In genomic region chr1:93847811-93848288, GRCh38 we compare ENCODE assay signal across 1 cellular context.
TF ChIP-seq lines count a peak whose summit lies in the region.

No MANE protein-coding gene starts in this region.

TF ChIP-seq in GM12878, 131 proteins besides CTCF, POLR2A, EP300 and RAD21 (continued from another document and continues in another):
- TF ChIP-seq NKRF (conservative IDR thresholded peaks at IDR 0.05) (no peak), MEF2A (IDR thresholded peaks at IDR 0.05; ENCODE audit: insufficient read depth, low read depth, low read length) (no peak), GABPA (IDR thresholded peaks at IDR 0.05; ENCODE audit: low read depth) (no peak), RELA (IDR thresholded peaks at IDR 0.05; ENCODE audit: borderline replicate concordance, partially characterized antibody) (no peak), NFIC (IDR thresholded peaks at IDR 0.05; ENCODE audit: low read depth, low read length) (0 out of 2 replicates have a peak, but pooled peaks have one; percentile 23), MYC (IDR thresholded peaks at IDR 0.05; ENCODE audit: insufficient read depth, insufficient read length, insufficient replicate concordance, low read length, severe bottlenecking) (no peak), HDGF (IDR thresholded peaks at IDR 0.05) (no peak), CBX5 (IDR thresholded peaks at IDR 0.05; ENCODE audit: low read depth) (no peak), SRF (IDR thresholded peaks at IDR 0.05; ENCODE audit: low read depth in 2 of 2, low read length in 2 of 2) (no peak), SREBF2 (IDR thresholded peaks at IDR 0.05; ENCODE audit: low read length) (no peak), NR2F1 (conservative IDR thresholded peaks at IDR 0.05) (no peak), KDM1A (IDR thresholded peaks at IDR 0.05; ENCODE audit: borderline replicate concordance) (no peak), BCL3 (IDR thresholded peaks at IDR 0.05; ENCODE audit: borderline replicate concordance, insufficient read depth, low read depth, low read length, poor library complexity, severe bottlenecking) (no peak), SMC3 (IDR thresholded peaks at IDR 0.05; ENCODE audit: borderline replicate concordance, low read length) (no peak), POU2F2 (IDR thresholded peaks at IDR 0.05; ENCODE audit: borderline replicate concordance, low read depth, low read length) (no peak), KAT2A (conservative IDR thresholded peaks at IDR 0.05; ENCODE audit: control insufficient read depth, low read depth, low read length) (no peak), ZBED1 (IDR thresholded peaks at IDR 0.05; ENCODE audit: borderline replicate concordance) (no peak), MXI1 (IDR thresholded peaks at IDR 0.05; ENCODE audit: low read depth, low read length) (0 out of 2 replicates have a peak, but pooled peaks have one; percentile 20), SMAD1 (IDR thresholded peaks at IDR 0.05; ENCODE audit: low read depth, partially characterized antibody) (no peak), MLLT1 (IDR thresholded peaks at IDR 0.05) (no peak), CBFB (IDR thresholded peaks at IDR 0.05; ENCODE audit: low read depth) (no peak), CUX1 (IDR thresholded peaks at IDR 0.05; ENCODE audit: insufficient replicate concordance, low read depth, low read length) (no peak), REST (IDR thresholded peaks at IDR 0.05; ENCODE audit: low read depth, low read length) (no peak), TCF12 (IDR thresholded peaks at IDR 0.05; ENCODE audit: low read depth, low read length) (0 out of 2 replicates have a peak, but pooled peaks have one; percentile 19), SUZ12 (IDR thresholded peaks at IDR 0.05; ENCODE audit: unreplicated experiment) (no peak), BRCA1 (IDR thresholded peaks at IDR 0.05; ENCODE audit: low read depth, low read length) (no peak), STAT3 (IDR thresholded peaks at IDR 0.05; ENCODE audit: low read depth, low read length) (no peak), CREB1 (IDR thresholded peaks at IDR 0.05; ENCODE audit: low read depth) (no peak), MEF2B (IDR thresholded peaks at IDR 0.05; ENCODE audit: partially characterized antibody, poor library complexity, severe bottlenecking) (peak; percentile 4), JUNB (IDR thresholded peaks at IDR 0.05) (no peak), EED (IDR thresholded peaks at IDR 0.05; ENCODE audit: low read depth) (peak; percentile 51; the same call in 1 of the 2 replicates), YY1 (IDR thresholded peaks at IDR 0.05; ENCODE audit: low read depth, low read length) (peak; percentile 66)
- TF ChIP-seq, protein P1, sequence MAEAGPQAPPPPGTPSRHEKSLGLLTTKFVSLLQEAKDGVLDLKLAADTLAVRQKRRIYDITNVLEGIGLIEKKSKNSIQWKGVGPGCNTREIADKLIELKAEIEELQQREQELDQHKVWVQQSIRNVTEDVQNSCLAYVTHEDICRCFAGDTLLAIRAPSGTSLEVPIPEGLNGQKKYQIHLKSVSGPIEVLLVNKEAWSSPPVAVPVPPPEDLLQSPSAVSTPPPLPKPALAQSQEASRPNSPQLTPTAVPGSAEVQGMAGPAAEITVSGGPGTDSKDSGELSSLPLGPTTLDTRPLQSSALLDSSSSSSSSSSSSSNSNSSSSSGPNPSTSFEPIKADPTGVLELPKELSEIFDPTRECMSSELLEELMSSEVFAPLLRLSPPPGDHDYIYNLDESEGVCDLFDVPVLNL (IDR thresholded peaks at IDR 0.05; ENCODE audit: low read depth, low read length): no peak
- TF ChIP-seq, protein P2, sequence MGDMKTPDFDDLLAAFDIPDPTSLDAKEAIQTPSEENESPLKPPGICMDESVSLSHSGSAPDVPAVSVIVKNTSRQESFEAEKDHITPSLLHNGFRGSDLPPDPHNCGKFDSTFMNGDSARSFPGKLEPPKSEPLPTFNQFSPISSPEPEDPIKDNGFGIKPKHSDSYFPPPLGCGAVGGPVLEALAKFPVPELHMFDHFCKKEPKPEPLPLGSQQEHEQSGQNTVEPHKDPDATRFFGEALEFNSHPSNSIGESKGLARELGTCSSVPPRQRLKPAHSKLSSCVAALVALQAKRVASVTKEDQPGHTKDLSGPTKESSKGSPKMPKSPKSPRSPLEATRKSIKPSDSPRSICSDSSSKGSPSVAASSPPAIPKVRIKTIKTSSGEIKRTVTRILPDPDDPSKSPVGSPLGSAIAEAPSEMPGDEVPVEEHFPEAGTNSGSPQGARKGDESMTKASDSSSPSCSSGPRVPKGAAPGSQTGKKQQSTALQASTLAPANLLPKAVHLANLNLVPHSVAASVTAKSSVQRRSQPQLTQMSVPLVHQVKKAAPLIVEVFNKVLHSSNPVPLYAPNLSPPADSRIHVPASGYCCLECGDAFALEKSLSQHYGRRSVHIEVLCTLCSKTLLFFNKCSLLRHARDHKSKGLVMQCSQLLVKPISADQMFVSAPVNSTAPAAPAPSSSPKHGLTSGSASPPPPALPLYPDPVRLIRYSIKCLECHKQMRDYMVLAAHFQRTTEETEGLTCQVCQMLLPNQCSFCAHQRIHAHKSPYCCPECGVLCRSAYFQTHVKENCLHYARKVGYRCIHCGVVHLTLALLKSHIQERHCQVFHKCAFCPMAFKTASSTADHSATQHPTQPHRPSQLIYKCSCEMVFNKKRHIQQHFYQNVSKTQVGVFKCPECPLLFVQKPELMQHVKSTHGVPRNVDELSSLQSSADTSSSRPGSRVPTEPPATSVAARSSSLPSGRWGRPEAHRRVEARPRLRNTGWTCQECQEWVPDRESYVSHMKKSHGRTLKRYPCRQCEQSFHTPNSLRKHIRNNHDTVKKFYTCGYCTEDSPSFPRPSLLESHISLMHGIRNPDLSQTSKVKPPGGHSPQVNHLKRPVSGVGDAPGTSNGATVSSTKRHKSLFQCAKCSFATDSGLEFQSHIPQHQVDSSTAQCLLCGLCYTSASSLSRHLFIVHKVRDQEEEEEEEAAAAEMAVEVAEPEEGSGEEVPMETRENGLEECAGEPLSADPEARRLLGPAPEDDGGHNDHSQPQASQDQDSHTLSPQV (IDR thresholded peaks at IDR 0.05): no peak
- TF ChIP-seq, protein P3, sequence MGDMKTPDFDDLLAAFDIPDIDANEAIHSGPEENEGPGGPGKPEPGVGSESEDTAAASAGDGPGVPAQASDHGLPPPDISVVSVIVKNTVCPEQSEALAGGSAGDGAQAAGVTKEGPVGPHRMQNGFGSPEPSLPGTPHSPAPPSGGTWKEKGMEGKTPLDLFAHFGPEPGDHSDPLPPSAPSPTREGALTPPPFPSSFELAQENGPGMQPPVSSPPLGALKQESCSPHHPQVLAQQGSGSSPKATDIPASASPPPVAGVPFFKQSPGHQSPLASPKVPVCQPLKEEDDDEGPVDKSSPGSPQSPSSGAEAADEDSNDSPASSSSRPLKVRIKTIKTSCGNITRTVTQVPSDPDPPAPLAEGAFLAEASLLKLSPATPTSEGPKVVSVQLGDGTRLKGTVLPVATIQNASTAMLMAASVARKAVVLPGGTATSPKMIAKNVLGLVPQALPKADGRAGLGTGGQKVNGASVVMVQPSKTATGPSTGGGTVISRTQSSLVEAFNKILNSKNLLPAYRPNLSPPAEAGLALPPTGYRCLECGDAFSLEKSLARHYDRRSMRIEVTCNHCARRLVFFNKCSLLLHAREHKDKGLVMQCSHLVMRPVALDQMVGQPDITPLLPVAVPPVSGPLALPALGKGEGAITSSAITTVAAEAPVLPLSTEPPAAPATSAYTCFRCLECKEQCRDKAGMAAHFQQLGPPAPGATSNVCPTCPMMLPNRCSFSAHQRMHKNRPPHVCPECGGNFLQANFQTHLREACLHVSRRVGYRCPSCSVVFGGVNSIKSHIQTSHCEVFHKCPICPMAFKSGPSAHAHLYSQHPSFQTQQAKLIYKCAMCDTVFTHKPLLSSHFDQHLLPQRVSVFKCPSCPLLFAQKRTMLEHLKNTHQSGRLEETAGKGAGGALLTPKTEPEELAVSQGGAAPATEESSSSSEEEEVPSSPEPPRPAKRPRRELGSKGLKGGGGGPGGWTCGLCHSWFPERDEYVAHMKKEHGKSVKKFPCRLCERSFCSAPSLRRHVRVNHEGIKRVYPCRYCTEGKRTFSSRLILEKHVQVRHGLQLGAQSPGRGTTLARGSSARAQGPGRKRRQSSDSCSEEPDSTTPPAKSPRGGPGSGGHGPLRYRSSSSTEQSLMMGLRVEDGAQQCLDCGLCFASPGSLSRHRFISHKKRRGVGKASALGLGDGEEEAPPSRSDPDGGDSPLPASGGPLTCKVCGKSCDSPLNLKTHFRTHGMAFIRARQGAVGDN (IDR thresholded peaks at IDR 0.05): no peak
